In genomic region chr1:118366296-118366695, GRCh38 we compare ENCODE assay signal across 21 cellular contexts.
"Had no signal": no experiment of that assay in that cellular context is flagged by ENCODE, and none has a peak within 500 bp of the region (broad histone marks: within the 10 kb centered on the region; RNA-seq: fewer than 3 reads in every experiment).

No MANE protein-coding gene starts in this region.

- H3K4me1 ChIP-seq: adrenal gland, heart right ventricle, pancreas, right lobe of liver had no signal

- H3K27ac Mint-ChIP-seq: activated naive CD4-positive, alpha-beta T cell treated with anti-CD3 and anti-CD28 coated beads, Interleukin-2, amount 50 U/mL, for 72 hours; activated T-cell treated with anti-CD3 and anti-CD28 coated beads, Interleukin-2, amount 50 U/mL, for 72 hours; effector memory CD8-positive, alpha-beta T cell; immature natural killer cell; memory B cell; naive thymus-derived CD8-positive, alpha-beta T cell; stimulated activated naive CD8-positive, alpha-beta T cell treated with anti-CD3 and anti-CD28 coated beads, Interleukin-15, amount 100 ng/mL, for 72 hours; type B pancreatic cell had no signal

- H3K4me3 Mint-ChIP-seq: activated T-cell treated with anti-CD3 and anti-CD28 coated beads, Interleukin-2, amount 50 U/mL, for 72 hours; effector memory CD8-positive, alpha-beta T cell; immature natural killer cell; memory B cell; naive thymus-derived CD8-positive, alpha-beta T cell; stimulated activated naive CD8-positive, alpha-beta T cell treated with anti-CD3 and anti-CD28 coated beads, Interleukin-15, amount 100 ng/mL, for 72 hours; type B pancreatic cell had no signal

- H3K36me3 Mint-ChIP-seq: immature natural killer cell; naive thymus-derived CD8-positive, alpha-beta T cell had no signal

- H3K4me2 ChIP-seq: smooth muscle cell had no signal

- H3K27ac ChIP-seq: adrenal gland, epithelial cell of prostate, heart right ventricle, pancreas, right lobe of liver had no signal

- FAIRE-seq: pancreas, TTC549 had no signal

- H3K27me3 ChIP-seq: adrenal gland, heart right ventricle, pancreas, right lobe of liver had no signal

- H3K4me3 ChIP-seq: adrenal gland, heart right ventricle, pancreas, right lobe of liver, smooth muscle cell had no signal

- H3K36me3 ChIP-seq: adrenal gland, heart right ventricle, pancreas, right lobe of liver had no signal

- ATAC-seq: activated naive CD4-positive, alpha-beta T cell treated with anti-CD3 and anti-CD28 coated beads, Interleukin-2, amount 50 U/mL, for 72 hours; activated T-cell treated with anti-CD3 and anti-CD28 coated beads, Interleukin-2, amount 50 U/mL, for 72 hours; effector memory CD8-positive, alpha-beta T cell; heart right ventricle; left ventricle myocardium superior; naive thymus-derived CD8-positive, alpha-beta T cell; pancreas; stimulated activated naive CD8-positive, alpha-beta T cell treated with anti-CD3 and anti-CD28 coated beads, Interleukin-15, amount 100 ng/mL, for 72 hours had no signal

- H3K9me3 Mint-ChIP-seq: type B pancreatic cell had no signal

- H3K27me3 Mint-ChIP-seq: effector memory CD8-positive, alpha-beta T cell; memory B cell; naive thymus-derived CD8-positive, alpha-beta T cell; stimulated activated naive CD8-positive, alpha-beta T cell treated with anti-CD3 and anti-CD28 coated beads, Interleukin-15, amount 100 ng/mL, for 72 hours; type B pancreatic cell had no signal

- H3K4me1 Mint-ChIP-seq: immature natural killer cell; memory B cell; naive thymus-derived CD8-positive, alpha-beta T cell; stimulated activated naive CD8-positive, alpha-beta T cell treated with anti-CD3 and anti-CD28 coated beads, Interleukin-15, amount 100 ng/mL, for 72 hours had no signal

- DNase-seq: activated CD4-positive, alpha-beta T cell treated with anti-CD3 and anti-CD28 coated beads, Interleukin-2, amount 50 U/mL, for 4 hours; activated effector memory CD4-positive, alpha-beta T cell treated with anti-CD3 and anti-CD28 coated beads, Interleukin-2, amount 50 U/mL, for 16 hours; activated T-cell treated with anti-CD3 and anti-CD28 coated beads, Interleukin-2, amount 50 U/mL, for 72 hours; adrenal gland; caudate nucleus; effector memory CD8-positive, alpha-beta T cell; heart right ventricle; immature natural killer cell; kidney glomerular epithelial cell; left ventricle myocardium superior; naive thymus-derived CD8-positive, alpha-beta T cell; pancreas; right lobe of liver; stimulated activated CD4-positive, alpha-beta T cell treated with anti-CD3 and anti-CD28 coated beads, Interleukin-4, amount 100 ng/mL, for 1 hour; stimulated activated naive CD8-positive, alpha-beta T cell treated with anti-CD3 and anti-CD28 coated beads, Interleukin-15, amount 100 ng/mL, for 72 hours had no signal
